Comparison of ENCODE assay signal across 1 cellular context in genomic region chr17:65584604-65585521, GRCh38.
TF ChIP-seq lines count a peak whose summit lies in the region.

No MANE protein-coding gene starts in this region.

TF ChIP-seq in HepG2, 621 proteins besides CTCF, POLR2A, EP300 and RAD21 (continued from another document and continues in another):
- TF ChIP-seq ZFAT (CRISPR knock-in tag; conservative IDR thresholded peaks at IDR 0.05), result no peak
- TF ChIP-seq LRRFIP1 (CRISPR knock-in tag; conservative IDR thresholded peaks at IDR 0.05), result no peak
- no peak for TF ChIP-seq REST (IDR thresholded peaks at IDR 0.05; ENCODE audit: borderline replicate concordance in 1 of 2, low read depth in 1 of 2, low read length in 2 of 2)
- no peak for TF ChIP-seq ZBTB44 (CRISPR knock-in tag; IDR thresholded peaks at IDR 0.05)
- no peak for TF ChIP-seq YY1 (IDR thresholded peaks at IDR 0.05; ENCODE audit: insufficient read depth, insufficient replicate concordance, low read depth, low read length)
- TF ChIP-seq ZNF510 (CRISPR knock-in tag; IDR thresholded peaks at IDR 0.05; ENCODE audit: low read depth), result no peak
- no peak for TF ChIP-seq ZNF430 (CRISPR knock-in tag; IDR thresholded peaks at IDR 0.05)
- TF ChIP-seq FOXK2 (IDR thresholded peaks at IDR 0.05), result no peak
- TF ChIP-seq PRDM4 (CRISPR knock-in tag; IDR thresholded peaks at IDR 0.05; ENCODE audit: borderline replicate concordance), result no peak
- 0 out of 2 replicates have a peak, but pooled peaks have one; percentile 37 for TF ChIP-seq PHF20 (CRISPR knock-in tag; IDR thresholded peaks at IDR 0.05)
- TF ChIP-seq TCF7L2 (IDR thresholded peaks at IDR 0.05; ENCODE audit: low read depth, low read length), result no peak
- TF ChIP-seq MBD4 (IDR thresholded peaks at IDR 0.05; ENCODE audit: borderline replicate concordance, low read length), result no peak
- no peak for TF ChIP-seq EEA1 (CRISPR knock-in tag; IDR thresholded peaks at IDR 0.05; ENCODE audit: borderline replicate concordance)
- no peak for TF ChIP-seq ZNF101 (CRISPR knock-in tag; IDR thresholded peaks at IDR 0.05; ENCODE audit: borderline replicate concordance, low read depth)
- TF ChIP-seq ZSCAN9 (CRISPR knock-in tag; IDR thresholded peaks at IDR 0.05; ENCODE audit: borderline replicate concordance), result peak; percentile 21; the same call in 1 of the 2 replicates
- TF ChIP-seq ZNF275 (CRISPR knock-in tag; IDR thresholded peaks at IDR 0.05; ENCODE audit: borderline replicate concordance), result no peak
- no peak for TF ChIP-seq ZBTB39 (CRISPR knock-in tag; IDR thresholded peaks at IDR 0.05)
- TF ChIP-seq ZHX2 (IDR thresholded peaks at IDR 0.05; ENCODE audit: low read depth), result no peak
- no peak for TF ChIP-seq ZHX2 (CRISPR knock-in tag; IDR thresholded peaks at IDR 0.05; ENCODE audit: borderline replicate concordance)
- TF ChIP-seq ZNF18 (CRISPR knock-in tag; IDR thresholded peaks at IDR 0.05; ENCODE audit: insufficient replicate concordance), result no peak
- no peak for TF ChIP-seq ZNF670 (CRISPR knock-in tag; IDR thresholded peaks at IDR 0.05; ENCODE audit: borderline replicate concordance)
- TF ChIP-seq RCOR2 (CRISPR knock-in tag; IDR thresholded peaks at IDR 0.05), result no peak
- no peak; the same call in 1 of the 2 replicates for TF ChIP-seq NRL (CRISPR knock-in tag; IDR thresholded peaks at IDR 0.05; ENCODE audit: borderline replicate concordance)
- peak; percentile 66; the same call in 1 of the 2 replicates for TF ChIP-seq HNRNPL (IDR thresholded peaks at IDR 0.05; ENCODE audit: low read depth, low read length)
- 0 out of 2 replicates have a peak, but pooled peaks have one; percentile 43 for TF ChIP-seq WIZ (CRISPR knock-in tag; IDR thresholded peaks at IDR 0.05)
